ENCODE assay signal across 8 cellular contexts in the genomic region with DNA sequence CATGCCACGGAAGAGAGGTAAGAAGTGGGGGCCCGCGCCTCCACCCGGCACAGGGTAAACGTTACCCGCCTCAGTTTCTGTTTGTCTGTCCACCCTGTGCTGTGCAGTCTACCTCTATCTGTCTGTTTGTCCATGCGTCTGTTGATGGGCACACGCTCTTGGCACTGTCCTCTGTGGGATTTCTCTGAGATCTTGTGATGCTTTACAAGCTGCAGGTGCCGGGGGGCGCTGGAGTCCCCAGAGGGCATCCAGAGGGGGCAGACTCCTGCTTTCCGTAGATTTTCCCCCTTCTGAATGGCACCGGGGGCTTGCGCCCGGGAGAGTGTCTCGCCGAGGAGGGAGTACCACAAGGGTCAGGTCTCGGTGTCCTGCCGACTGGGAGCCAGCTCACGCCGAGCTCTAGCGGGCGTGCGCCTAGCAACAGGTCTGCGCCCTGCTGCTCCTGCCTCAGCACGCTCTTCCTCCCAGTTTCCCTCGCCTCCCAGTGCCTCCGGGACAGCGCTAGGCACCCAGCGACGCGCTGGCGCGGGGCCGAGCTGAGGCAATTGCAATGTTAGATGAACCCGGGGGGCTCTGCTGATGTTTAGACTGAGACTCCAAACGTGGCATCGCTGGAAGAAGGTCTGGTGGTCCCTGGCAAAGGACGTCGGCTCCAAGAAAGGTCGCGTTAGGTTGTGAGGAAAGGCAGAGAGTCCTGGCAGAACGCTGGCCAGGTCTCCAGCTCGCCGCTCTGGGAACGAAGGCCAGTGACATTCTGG. TPM values are rescaled to one million over a fixed set of nuclear protein-coding genes. Genes with fewer than 3 reads are reported as not detected.
A peak's percentile ranks its signal among the peaks of the same experiment; 100 is the strongest.
DNase-seq lines count a peak whose midpoint lies in the region; ATAC-seq and TF ChIP-seq lines count a peak whose summit lies in the region.

No MANE protein-coding gene starts in this region.

- POLR2A ChIA-PET in AG04449 (lab: Yijun Ruan, JAX) = interaction anchor here (0.7 to 2.7 kb wide), 15 partner anchors 9 to 324 kb away, joined by 3 to 16 read pairs (median 7); a partner anchor contains a TSS

- TF ChIP-seq CTCF in AG04449 (IDR thresholded peaks at IDR 0.05; ENCODE audit: insufficient read depth, low read length, missing control alignments) = no peak
- no peak for TF ChIP-seq CTCF in WERI-Rb-1 (IDR thresholded peaks at IDR 0.05; ENCODE audit: low read depth, low read length)
- no peak for TF ChIP-seq CTCF in heart right ventricle (IDR thresholded peaks at IDR 0.05)

- DNase-seq in AG04449 (ENCODE audit: low read depth, low spot score) (no peak), HAP-1 (ENCODE audit: low spot score in 2 of 2) (no peak), WERI-Rb-1 (peak; percentile 36), heart right ventricle (peak in 1 of 2 donors; percentile 11), dedifferentiated amniotic fluid mesenchymal stem cell (ENCODE audit: extremely low spot score) (no peak)
- no peak for DNase-seq in effector CD8-positive, alpha-beta T cell (lab: John Stamatoyannopoulos, UW)

- CTCF ChIA-PET in AG04449 (lab: Yijun Ruan, JAX) = interaction anchor here (0.6 to 6.9 kb wide), 54 partner anchors 11 to 858 kb away, joined by 3 to 285 read pairs (median 4); a partner anchor contains a TSS

- H3K9ac ChIP-seq in rectal smooth muscle tissue (ENCODE audit: low read length) = no peak overlapping the region

- H3K4me1 ChIP-seq in HAP-1 (peaks cover 8% of the 10 kb centered on the region), heart right ventricle (peaks cover 14 to 53% (median 38%) of the 10 kb centered on the region in 9 donors), rectal smooth muscle tissue (ENCODE audit: control insufficient read depth, insufficient read depth, low read length) (peaks cover 7% of the 10 kb centered on the region)

- H3K27me3 ChIP-seq in HAP-1 (ENCODE audit: low read depth) (peaks cover 39% of the 10 kb centered on the region), WERI-Rb-1 (ENCODE audit: insufficient read depth, low read depth, severe bottlenecking) (peaks cover 37% of the 10 kb centered on the region), heart right ventricle (peaks cover 0 to 69% (median 38%) of the 10 kb centered on the region in 7 donors), rectal smooth muscle tissue (ENCODE audit: control insufficient read depth, insufficient read depth, low read length) (no peaks in the 10 kb centered on the region)

- H3K36me3 ChIP-seq in HAP-1 (replicated peaks) = no peaks in the 10 kb centered on the region
- no peaks in the 10 kb centered on the region for H3K36me3 ChIP-seq in WERI-Rb-1
- no peaks in the 10 kb centered on the region for H3K36me3 ChIP-seq in heart right ventricle
- H3K36me3 ChIP-seq in rectal smooth muscle tissue (ENCODE audit: control insufficient read depth, insufficient read depth, low read length) = no peaks in the 10 kb centered on the region

- peak overlapping the region; percentile 76 for H3K4me3 ChIP-seq in AG04449 (ENCODE audit: low read depth, low read length)
- peak overlapping the region; percentile 31 for H3K4me3 ChIP-seq in HAP-1
- peak overlapping the region; percentile 57 for H3K4me3 ChIP-seq in WERI-Rb-1 (ENCODE audit: low read depth, low read length)
- H3K4me3 ChIP-seq in heart right ventricle = peak overlapping the region; percentile 22 to 58 (median 54)
- H3K4me3 ChIP-seq in rectal smooth muscle tissue (ENCODE audit: low read length) = peak overlapping the region; percentile 60

- 1 to 2% methylated on average over 45 of the region's 45 CpGs for WGBS in heart right ventricle, 2 donors

- H3K27ac ChIP-seq in WERI-Rb-1 (no peak overlapping the region), heart right ventricle (no peak overlapping the region), rectal smooth muscle tissue (ENCODE audit: low read depth, low read length) (no peak overlapping the region)

- ATAC-seq in heart right ventricle (peak in 6 of 8 donors; percentile 13 to 64 (median 44)), GM18870 (IDR thresholded peaks at IDR 0.05; ENCODE audit: unreplicated experiment) (no peak)

- H3K9me3 ChIP-seq in HAP-1 = no peaks in the 10 kb centered on the region
- H3K9me3 ChIP-seq in WERI-Rb-1 (ENCODE audit: severe bottlenecking) = no peaks in the 10 kb centered on the region
- H3K9me3 ChIP-seq in heart right ventricle = no peaks in the 10 kb centered on the region

- in situ Hi-C loops in HAP-1 (cut with MboI; ENCODE audit: low sequenced_read_pairs) = loop anchor here (5.0 kb wide), 2 partner anchors 213 to 323 kb away; no protein-coding TSS in a partner anchor

- intact Hi-C loops in heart right ventricle (cut with DNase I) = loop anchor here (2.0 to 5.0 kb wide), 13 partner anchors 143 to 328 kb away; no protein-coding TSS in a partner anchor

RNA-seq across cellular contexts. Expression of a gene that starts 0.7 kb away (rescaled TPM):
- total RNA-seq in heart right ventricle = 1 to 10 TPM in 2 of 10 donors, under 1 TPM in 7, not detected in 1; 0.04 to 1.9 (median 0.34) TPM
- polyA plus RNA-seq in heart right ventricle = under 1 TPM; 0.01 to 0.07 TPM
